Comparison of ENCODE assay signal across 19 cellular contexts in genomic region chr3:49460956-49461355, GRCh38. TPM values are rescaled to one million over a fixed set of nuclear protein-coding genes. Genes with fewer than 3 reads are reported as not detected.
DNase-seq lines count a peak whose midpoint lies in the region; ATAC-seq, FAIRE-seq and TF ChIP-seq lines count a peak whose summit lies in the region.
"Had no signal": no experiment of that assay in that cellular context is flagged by ENCODE, and none has a peak within 500 bp of the region (broad histone marks: within the 10 kb centered on the region; RNA-seq: fewer than 3 reads in every experiment).

No MANE protein-coding gene starts in this region.

- H3K23me2 ChIP-seq in H1 (ENCODE audit: low read depth, low read length): no peaks in the 10 kb centered on the region

- no peaks in the 10 kb centered on the region for H3K79me1 ChIP-seq in H1 (ENCODE audit: low read depth, low read length)

- H2AK5ac ChIP-seq in H1 (ENCODE audit: low read depth, low read length): peak overlapping the region; percentile 98

- H3K9me3 Mint-ChIP-seq in nephron progenitor cell: no peaks in the 10 kb centered on the region
- H3K9me3 Mint-ChIP-seq: activated CD4-positive, alpha-beta memory T cell treated with anti-CD3 and anti-CD28 coated beads, Interleukin-2, amount 10 ng/mL, durations not matched to agents 7 days and 5 days had no signal

- H3K27ac ChIP-seq in 22Rv1 (peak overlapping the region; percentile 42; the same call in 1 of the 2 replicates), Panc1 (ENCODE audit: low read length) (peak overlapping the region; percentile 46; the same call in 1 of the 2 replicates), H1 (ENCODE audit: low read depth, low read length) (peak overlapping the region; percentile 89)
- H3K27ac ChIP-seq: C4-2B had no signal

- POLR2A ChIA-PET in Panc1 (lab: Charles Lee): no interaction called here
- POLR2A ChIA-PET in H1 (lab: Charles Lee; ENCODE audit: partially characterized antibody): interaction anchor here (1.0 to 11.8 kb wide), 9 partner anchors 11 to 368 kb away, joined by 3 to 205 read pairs (median 4); partner anchors contain the start of genes DAG1, GPX1, RHOA and TCTA

- peak overlapping the region; percentile 26 to 56 for H3K4me2 ChIP-seq in H1 (ENCODE audit: insufficient read depth in 1 of 2, low read depth in 2 of 2, low read length in 2 of 2)

- peaks cover 50% of the 10 kb centered on the region for H3K4me1 Mint-ChIP-seq in nephron progenitor cell
- H3K4me1 Mint-ChIP-seq: activated CD4-positive, alpha-beta memory T cell treated with anti-CD3 and anti-CD28 coated beads, Interleukin-2, amount 10 ng/mL, durations not matched to agents 7 days and 5 days had no signal

- no peaks in the 10 kb centered on the region for H3K79me2 ChIP-seq in H1 (ENCODE audit: control insufficient read depth in 1 of 2, insufficient read depth in 2 of 2, low read length in 2 of 2)

- no peak for TF ChIP-seq EP300 in H1 (IDR thresholded peaks at IDR 0.05; ENCODE audit: borderline replicate concordance in 1 of 2, low read depth in 2 of 2, low read length in 2 of 2)

- peaks cover 17% of the 10 kb centered on the region for H3K4me1 ChIP-seq in Panc1 (ENCODE audit: control insufficient read depth, insufficient read depth, low read length)
- peaks cover 16 to 34% (median 30%) of the 10 kb centered on the region in 4 experiments for H3K4me1 ChIP-seq in H1 (replicated peaks in 1 of 4; ENCODE audit: control insufficient read depth in 3 of 4, insufficient read depth in 4 of 4, low read length in 3 of 4)

- intact Hi-C loops in Panc1 (cut with micrococcal nuclease; ENCODE audit: unreplicated experiment): no loop called here

- H3K9me3 ChIP-seq in Panc1 (ENCODE audit: control insufficient read depth, insufficient read depth, low read depth, low read length): no peaks in the 10 kb centered on the region
- H3K9me3 ChIP-seq in H1 (ENCODE audit: insufficient read depth in 2 of 2, low read depth in 1 of 2, low read length in 1 of 2): no peaks in the 10 kb centered on the region

- no peak overlapping the region for H3K23ac ChIP-seq in H1 (ENCODE audit: insufficient read length)

- FAIRE-seq in H1 (lab: Jason Lieb, UNC): no peak
- FAIRE-seq: endothelial cell of umbilical vein had no signal

- CTCF ChIA-PET in Panc1 (lab: Charles Lee): no interaction called here
- CTCF ChIA-PET in H1 (lab: Charles Lee; ENCODE audit: partially characterized antibody): interaction anchor here (0.6 to 4.4 kb wide), 7 partner anchors 10 to 211 kb away, joined by 3 to 32 read pairs (median 4); partner anchors contain the start of gene DAG1

- H3K27me3 Mint-ChIP-seq in nephron progenitor cell (ENCODE audit: low read depth, poor library complexity): peaks cover 7% of the 10 kb centered on the region
- H3K27me3 Mint-ChIP-seq: activated CD4-positive, alpha-beta memory T cell treated with anti-CD3 and anti-CD28 coated beads, Interleukin-2, amount 10 ng/mL, durations not matched to agents 7 days and 5 days had no signal

- peak overlapping the region; percentile 88 for H4K91ac ChIP-seq in H1 (replicated peaks; ENCODE audit: insufficient read length, low read length)

- H3K27ac Mint-ChIP-seq in nephron progenitor cell: peak overlapping the region; percentile 94
- H3K27ac Mint-ChIP-seq: activated CD4-positive, alpha-beta memory T cell treated with anti-CD3 and anti-CD28 coated beads, Interleukin-2, amount 10 ng/mL, durations not matched to agents 7 days and 5 days had no signal

- H3K4me3 Mint-ChIP-seq in nephron progenitor cell: peak overlapping the region; percentile 64
- H3K4me3 Mint-ChIP-seq: activated CD4-positive, alpha-beta memory T cell treated with anti-CD3 and anti-CD28 coated beads, Interleukin-2, amount 10 ng/mL, durations not matched to agents 7 days and 5 days had no signal

- H4K8ac ChIP-seq in H1 (ENCODE audit: extremely low read depth, insufficient read depth, low read length): peak overlapping the region; percentile 63; the same call in 1 of the 2 replicates

- H4K20me1 ChIP-seq in H1 (replicated peaks in 1 of 2; ENCODE audit: control insufficient read depth in 1 of 2, insufficient read depth in 2 of 2, low read length in 2 of 2): no peaks in the 10 kb centered on the region

- H3K18ac ChIP-seq in H1 (ENCODE audit: extremely low read depth, low read length): peak overlapping the region; percentile 100

- no TSS peak for BruUV-seq in Panc1 (replicated peaks; lab: Mats Ljungman, UMichigan)

- 89% methylated on average over 4 of the region's 4 CpGs; no CpG with 5 or more reads in 1 of the 2 experiments for WGBS in H1 (ENCODE audit: extremely low coverage in 1 of 2, insufficient coverage in 1 of 2, insufficient read length in 1 of 2, insufficient replicate concordance in 2 of 2, low coverage in 1 of 2, low lambda C conversion rate in 2 of 2, missing lambda C conversion rate in 1 of 2), 2 experiments

- H3K4ac ChIP-seq in H1 (replicated peaks; ENCODE audit: insufficient read length, low read depth, low read length): peak overlapping the region; percentile 16

- peak overlapping the region; percentile 99 for H2BK12ac ChIP-seq in H1 (ENCODE audit: low read depth, low read length)

- H3K27me3 ChIP-seq in Panc1 (ENCODE audit: control insufficient read depth, insufficient read depth, low read length) (no peaks in the 10 kb centered on the region), H1 (replicated peaks in 1 of 4; ENCODE audit: control insufficient read depth in 3 of 4, extremely low read depth in 1 of 4, insufficient read depth in 3 of 4, low read length in 3 of 4) (no peaks in the 10 kb centered on the region)
- H3K27me3 ChIP-seq: foreskin keratinocyte had no signal

- H3K4me3 ChIP-seq in Panc1 (ENCODE audit: low read depth in 2 of 2, low read length in 2 of 2): no peak overlapping the region
- H3K4me3 ChIP-seq in H1 (ENCODE audit: extremely low read depth in 1 of 4, insufficient read depth in 2 of 4, low read depth in 3 of 4, low read length in 4 of 4): peak overlapping the region in 1 of 4 experiments; percentile 34; a peak in 4 of 8 replicates
- H3K4me3 ChIP-seq: skin epidermis had no signal

- peak overlapping the region; percentile 84 for H4K5ac ChIP-seq in H1 (ENCODE audit: insufficient read length, low read depth, low read length)

- no peak overlapping the region for H3K56ac ChIP-seq in H1 (replicated peaks; ENCODE audit: insufficient read length, low read depth, low read length)

- H2BK15ac ChIP-seq in H1 (ENCODE audit: low read length): peak overlapping the region; percentile 65; the same call in 1 of the 2 replicates

- H2BK5ac ChIP-seq in H1 (ENCODE audit: low read depth, low read length): peak overlapping the region; percentile 98

- ATAC-seq in Panc1 (no peak), HG02678 (IDR thresholded peaks at IDR 0.05; ENCODE audit: unreplicated experiment) (no peak)

- DNase-seq in Panc1 (ENCODE audit: low read depth, low spot score) (no peak), H1 (ENCODE audit: low read depth in 1 of 2, low spot score in 2 of 2) (no peak), nephron progenitor cell (no peak), cerebellar cortex (ENCODE audit: low spot score) (no peak), pons (ENCODE audit: low spot score) (no peak), iPS-NIHi7 (ENCODE audit: extremely low spot score) (no peak)
- DNase-seq: activated CD4-positive, alpha-beta memory T cell treated with anti-CD3 and anti-CD28 coated beads, Interleukin-2, amount 10 ng/mL, durations not matched to agents 7 days and 5 days; amygdala; foreskin keratinocyte; KBM-7; NCI-H1092; NCI-H2171; NCI-H82 had no signal

- H2BK120ac ChIP-seq in H1 (replicated peaks; ENCODE audit: low read depth, low read length): peak overlapping the region; percentile 80

- peak overlapping the region; percentile 5 for H2BK20ac ChIP-seq in H1 (ENCODE audit: low read length)

- in situ Hi-C loops in Panc1 (cut with HindIII; ENCODE audit: low pct_unique_long_range_greater_than_20kb, low sequenced_read_pairs): no loop called here

- TF ChIP-seq RAD21 in H1 (IDR thresholded peaks at IDR 0.05 in 1 of 2, conservative IDR thresholded peaks at IDR 0.05 in 1 of 2; ENCODE audit: low read depth in 2 of 2, low read length in 2 of 2): no peak

- no peaks in the 10 kb centered on the region for H3K36me3 ChIP-seq in Panc1 (ENCODE audit: control insufficient read depth, insufficient read depth, low read length)
- H3K36me3 ChIP-seq in H1 (ENCODE audit: control insufficient read depth in 2 of 4, insufficient read depth in 4 of 4, low read length in 3 of 4): no peaks in the 10 kb centered on the region

- no peak for TF ChIP-seq CTCF in 22Rv1 (IDR thresholded peaks at IDR 0.05)
- TF ChIP-seq CTCF in Panc1 (IDR thresholded peaks at IDR 0.05): no peak
- TF ChIP-seq CTCF in H1 (IDR thresholded peaks at IDR 0.05; ENCODE audit: control extremely low read depth in 1 of 3, insufficient read depth in 1 of 3, low read depth in 1 of 3, low read length in 3 of 3): no peak
- no peak for TF ChIP-seq CTCF in nephron progenitor cell (IDR thresholded peaks at IDR 0.05)

- H3K36me3 Mint-ChIP-seq in nephron progenitor cell (ENCODE audit: low read depth): no peaks in the 10 kb centered on the region

- TF ChIP-seq POLR2A in H1 (IDR thresholded peaks at IDR 0.05; ENCODE audit: control extremely low read depth in 1 of 2, low read depth in 2 of 2, low read length in 2 of 2): peak in 1 of 2 experiments; percentile 18; a peak in 1 of 3 replicates

- peak overlapping the region in 2 of 4 experiments; percentile 25 to 26; a peak in 3 of 7 replicates for H3K9ac ChIP-seq in H1 (replicated peaks in 1 of 4; ENCODE audit: extremely low read depth in 1 of 4, low read depth in 3 of 4, low read length in 3 of 4)

- H3K14ac ChIP-seq in H1 (ENCODE audit: insufficient read length): no peak overlapping the region

- no peak overlapping the region for H2AFZ ChIP-seq in H1 (ENCODE audit: low read length)

RNA-seq across cellular contexts. Expression of gene DAG1, which starts 9.1 kb away (rescaled TPM):
- 160 TPM for total RNA-seq in Panc1 (2021; ENCODE audit: unreplicated experiment)
- polyA plus RNA-seq in Panc1 (2012; ENCODE audit: insufficient read length): 74.8 TPM
- 137 and 138 TPM in 2 replicates for total RNA-seq in H1 (2021; fragmentation: NEBNext Ultra II Directional; extraction: Animal tissue kit (Norgen Biotek cat#: 25700))
- polyA plus RNA-seq in H1 (2011; rRNA removed): 97.5 and 125 TPM in 2 replicates
- polyA plus RNA-seq in H1 (2011; cell fraction: cytosol; rRNA removed): 73.3 TPM
- polyA plus RNA-seq in H1 (2011; cell fraction: nucleus; rRNA removed): 117 TPM
- polyA plus RNA-seq in H1 (2012, experiment 1 of 2): 64.9 to 94.3 TPM (median 86.3 TPM) in 4 replicates
- 106 TPM for polyA plus RNA-seq in H1 (2012, experiment 2 of 2)
- 204 TPM for polyA plus RNA-seq in H1 (2013, experiment 1 of 2)
- polyA plus RNA-seq in H1 (2013, experiment 2 of 2): 192 TPM
- polyA minus RNA-seq in H1 (2011; rRNA and poly(A)+ RNA removed): 188 and 262 TPM in 2 replicates
- polyA minus RNA-seq in H1 (2011; cell fraction: cytosol; rRNA and poly(A)+ RNA removed): 72.7 TPM
- polyA minus RNA-seq in H1 (2011; cell fraction: nucleus; rRNA and poly(A)+ RNA removed): 49.7 TPM

RNA-seq across cellular contexts. Expression of gene NICN1, which starts 31.8 kb away (rescaled TPM):
- 9.2 TPM for total RNA-seq in Panc1 (2021; ENCODE audit: unreplicated experiment)
- 9.8 TPM for polyA plus RNA-seq in Panc1 (2012; ENCODE audit: insufficient read length)
- total RNA-seq in H1 (2021; fragmentation: NEBNext Ultra II Directional; extraction: Animal tissue kit (Norgen Biotek cat#: 25700)): 8.2 and 9.0 TPM in 2 replicates
- 15.3 and 20.9 TPM in 2 replicates for polyA plus RNA-seq in H1 (2011; rRNA removed)
- 15.3 TPM for polyA plus RNA-seq in H1 (2011; cell fraction: cytosol; rRNA removed)
- polyA plus RNA-seq in H1 (2011; cell fraction: nucleus; rRNA removed): 70.7 TPM
- polyA plus RNA-seq in H1 (2012, experiment 1 of 2): 11.5 to 14.2 TPM (median 14.0 TPM) in 4 replicates
- 12.2 TPM for polyA plus RNA-seq in H1 (2012, experiment 2 of 2)
- polyA plus RNA-seq in H1 (2013, experiment 1 of 2): 5.9 TPM
- polyA plus RNA-seq in H1 (2013, experiment 2 of 2): 6.4 TPM
- 21.2 and 25.6 TPM in 2 replicates for polyA minus RNA-seq in H1 (2011; rRNA and poly(A)+ RNA removed)
- polyA minus RNA-seq in H1 (2011; cell fraction: cytosol; rRNA and poly(A)+ RNA removed): 6.3 TPM
- 4.9 TPM for polyA minus RNA-seq in H1 (2011; cell fraction: nucleus; rRNA and poly(A)+ RNA removed)

RNA-seq across cellular contexts. Expression of gene AMT, which starts 38.7 kb away (rescaled TPM):
- 1.1 TPM for total RNA-seq in Panc1 (2021; ENCODE audit: unreplicated experiment)
- 2.9 TPM for polyA plus RNA-seq in Panc1 (2012; ENCODE audit: insufficient read length)
- 44.3 and 46.5 TPM in 2 replicates for total RNA-seq in H1 (2021; fragmentation: NEBNext Ultra II Directional; extraction: Animal tissue kit (Norgen Biotek cat#: 25700))
- polyA plus RNA-seq in H1 (2011; rRNA removed): 90.1 and 92.4 TPM in 2 replicates
- 97.0 TPM for polyA plus RNA-seq in H1 (2011; cell fraction: cytosol; rRNA removed)
- polyA plus RNA-seq in H1 (2011; cell fraction: nucleus; rRNA removed): 227 TPM
- 56.6 to 72.5 TPM (median 63.8 TPM) in 4 replicates for polyA plus RNA-seq in H1 (2012, experiment 1 of 2)
- polyA plus RNA-seq in H1 (2012, experiment 2 of 2): 42.5 TPM
- 35.4 TPM for polyA plus RNA-seq in H1 (2013, experiment 1 of 2)
- polyA plus RNA-seq in H1 (2013, experiment 2 of 2): 32.2 TPM
- 93.0 and 99.7 TPM in 2 replicates for polyA minus RNA-seq in H1 (2011; rRNA and poly(A)+ RNA removed)
- polyA minus RNA-seq in H1 (2011; cell fraction: cytosol; rRNA and poly(A)+ RNA removed): 21.9 TPM
- polyA minus RNA-seq in H1 (2011; cell fraction: nucleus; rRNA and poly(A)+ RNA removed): 33.6 TPM
- total RNA-seq: RPMI7951 had no signal

RNA-seq across cellular contexts. Expression of gene TCTA, which starts 48.7 kb away (rescaled TPM):
- total RNA-seq in Panc1 (2021; ENCODE audit: unreplicated experiment): 17.6 TPM
- polyA plus RNA-seq in Panc1 (2012; ENCODE audit: insufficient read length): 17.0 TPM
- 6.2 and 7.4 TPM in 2 replicates for total RNA-seq in H1 (2021; fragmentation: NEBNext Ultra II Directional; extraction: Animal tissue kit (Norgen Biotek cat#: 25700))
- polyA plus RNA-seq in H1 (2011; rRNA removed): 11.0 and 13.2 TPM in 2 replicates
- 14.1 TPM for polyA plus RNA-seq in H1 (2011; cell fraction: cytosol; rRNA removed)
- 7.9 TPM for polyA plus RNA-seq in H1 (2011; cell fraction: nucleus; rRNA removed)
- 8.6 to 10.2 TPM (median 9.5 TPM) in 4 replicates for polyA plus RNA-seq in H1 (2012, experiment 1 of 2)
- 9.0 TPM for polyA plus RNA-seq in H1 (2012, experiment 2 of 2)
- polyA plus RNA-seq in H1 (2013, experiment 1 of 2): 3.9 TPM
- polyA plus RNA-seq in H1 (2013, experiment 2 of 2): 4.5 TPM
- 11.6 and 12.0 TPM in 2 replicates for polyA minus RNA-seq in H1 (2011; rRNA and poly(A)+ RNA removed)
- 5.1 TPM for polyA minus RNA-seq in H1 (2011; cell fraction: cytosol; rRNA and poly(A)+ RNA removed)
- polyA minus RNA-seq in H1 (2011; cell fraction: nucleus; rRNA and poly(A)+ RNA removed): 17.3 TPM

RNA-seq across cellular contexts. Expression of gene RHOA, which starts 49.2 kb away (rescaled TPM):
- total RNA-seq in Panc1 (2021; ENCODE audit: unreplicated experiment): 296 TPM
- polyA plus RNA-seq in Panc1 (2012; ENCODE audit: insufficient read length): 375 TPM
- total RNA-seq in H1 (2021; fragmentation: NEBNext Ultra II Directional; extraction: Animal tissue kit (Norgen Biotek cat#: 25700)): 386 and 397 TPM in 2 replicates
- 176 and 225 TPM in 2 replicates for polyA plus RNA-seq in H1 (2011; rRNA removed)
- polyA plus RNA-seq in H1 (2011; cell fraction: cytosol; rRNA removed): 237 TPM
- polyA plus RNA-seq in H1 (2011; cell fraction: nucleus; rRNA removed): 230 TPM
- 329 to 425 TPM (median 343 TPM) in 4 replicates for polyA plus RNA-seq in H1 (2012, experiment 1 of 2)
- 382 TPM for polyA plus RNA-seq in H1 (2012, experiment 2 of 2)
- 313 TPM for polyA plus RNA-seq in H1 (2013, experiment 1 of 2)
- polyA plus RNA-seq in H1 (2013, experiment 2 of 2): 317 TPM
- 293 and 303 TPM in 2 replicates for polyA minus RNA-seq in H1 (2011; rRNA and poly(A)+ RNA removed)
- 236 TPM for polyA minus RNA-seq in H1 (2011; cell fraction: cytosol; rRNA and poly(A)+ RNA removed)
- polyA minus RNA-seq in H1 (2011; cell fraction: nucleus; rRNA and poly(A)+ RNA removed): 122 TPM

Comparison
In these comparisons a context has a peak if more than half of its experiments do, and no peak if none do; other contexts are left out.
1. RNA of gene AMT, which starts 38.7 kb away (total RNA-seq): 44.3 to 46.5 TPM in H1; 1.1 TPM in Panc1 (single experiment); every median in the first group is over 10 times any median in the second.
2. Peak in every context shown above with its lines, with median percentiles within 50 percentile points of each other: H3K27ac ChIP-seq.